Comparison of ENCODE assay signal across 17 cellular contexts in genomic region chr9:91378695-91379127, GRCh38. TPM values are rescaled to one million over a fixed set of nuclear protein-coding genes. Genes with fewer than 3 reads are reported as not detected.
A peak's percentile ranks its signal among the peaks of the same experiment; 100 is the strongest.
DNase-seq lines count a peak whose midpoint lies in the region; ATAC-seq, FAIRE-seq and TF ChIP-seq lines count a peak whose summit lies in the region.
"Had no signal": no experiment of that assay in that cellular context is flagged by ENCODE, and none has a peak within 500 bp of the region (broad histone marks: within the 10 kb centered on the region; RNA-seq: fewer than 3 reads in every experiment).

No MANE protein-coding gene starts in this region.

- in situ Hi-C loops in KBM-7 (cut with MboI; ENCODE audit: low pct_unique_long_range_greater_than_20kb, low sequenced_read_pairs): no loop called here

- peaks cover 0 to 6% (median 0%) of the 10 kb centered on the region in 7 donors for H3K4me1 Mint-ChIP-seq in naive thymus-derived CD4-positive, alpha-beta T cell

- DNase-seq in AG09319 (ENCODE audit: extremely low read depth, low read depth) (peak; percentile 54), KBM-7 (peak; percentile 26), endothelial cell of umbilical vein (ENCODE audit: low read depth, low spot score) (peak; percentile 89), GM20000 (ENCODE audit: low spot score) (no peak), midbrain (lab: John Stamatoyannopoulos, UW) (no peak), right atrium auricular region (ENCODE audit: low spot score) (no peak)
- no peak for DNase-seq in naive thymus-derived CD4-positive, alpha-beta T cell
- DNase-seq: activated CD4-positive, alpha-beta T cell treated with anti-CD3 and anti-CD28 coated beads, Interleukin-2, amount 10 ng/mL, durations not matched to agents 7 days and 5 days; activated naive CD8-positive, alpha-beta T cell treated with anti-CD3 and anti-CD28 coated beads, Interleukin-2, amount 10 ng/mL, durations not matched to agents 7 days and 5 days; activated T-cell treated with anti-CD3 and anti-CD28 coated beads, Interleukin-2, amount 50 U/mL, for 1 hour; DMS 273 treated with DMSO at 0.1 percent for 48 hours; naive thymus-derived CD8-positive, alpha-beta T cell; NCI-H1930; NCI-H510A treated with DMSO at 0.1 percent for 48 hours had no signal

- H3K9ac ChIP-seq in endothelial cell of umbilical vein (replicated peaks; ENCODE audit: extremely low read depth, insufficient read depth, low read length): no peak overlapping the region
- H3K9ac ChIP-seq: BLaER1 treated with 17β-estradiol and CSF1 and Interleukin-3, amounts not matched to agents 10 nM and 100 nM had no signal

- no peak overlapping the region for H3K4me3 Mint-ChIP-seq in naive thymus-derived CD4-positive, alpha-beta T cell
- H3K4me3 Mint-ChIP-seq: activated CD4-positive, alpha-beta T cell treated with anti-CD3 and anti-CD28 coated beads, Interleukin-2, amount 10 ng/mL, durations not matched to agents 7 days and 5 days; activated naive CD8-positive, alpha-beta T cell treated with anti-CD3 and anti-CD28 coated beads, Interleukin-2, amount 10 ng/mL, durations not matched to agents 7 days and 5 days; naive thymus-derived CD8-positive, alpha-beta T cell had no signal

- peak; percentile 22 for ATAC-seq in naive thymus-derived CD4-positive, alpha-beta T cell
- no peak for ATAC-seq in HG02870 (IDR thresholded peaks at IDR 0.05; ENCODE audit: unreplicated experiment)
- ATAC-seq: naive thymus-derived CD8-positive, alpha-beta T cell had no signal

- no peak overlapping the region for H3K27ac Mint-ChIP-seq in naive thymus-derived CD4-positive, alpha-beta T cell
- H3K27ac Mint-ChIP-seq: activated CD4-positive, alpha-beta T cell treated with anti-CD3 and anti-CD28 coated beads, Interleukin-2, amount 10 ng/mL, durations not matched to agents 7 days and 5 days; activated naive CD8-positive, alpha-beta T cell treated with anti-CD3 and anti-CD28 coated beads, Interleukin-2, amount 10 ng/mL, durations not matched to agents 7 days and 5 days; naive thymus-derived CD8-positive, alpha-beta T cell had no signal

- H3K27me3 ChIP-seq in endothelial cell of umbilical vein (ENCODE audit: control insufficient read depth in 2 of 2, insufficient read depth in 2 of 2, low read length in 2 of 2): no peaks in the 10 kb centered on the region
- H3K27me3 ChIP-seq in naive thymus-derived CD4-positive, alpha-beta T cell (ENCODE audit: control insufficient read depth in 2 of 2, insufficient read depth in 2 of 2, low read length in 2 of 2): no peaks in the 10 kb centered on the region
- H3K27me3 ChIP-seq in right atrium auricular region: no peaks in the 10 kb centered on the region
- H3K27me3 ChIP-seq: BLaER1 treated with 17β-estradiol and CSF1 and Interleukin-3, amounts not matched to agents 10 nM and 100 nM had no signal

- H4K20me1 ChIP-seq in endothelial cell of umbilical vein (replicated peaks; ENCODE audit: control insufficient read depth, extremely low read depth, insufficient read depth, low read length): no peaks in the 10 kb centered on the region
- H4K20me1 ChIP-seq: BLaER1 treated with 17β-estradiol and CSF1 and Interleukin-3, amounts not matched to agents 10 nM and 100 nM had no signal

- POLR2A ChIA-PET in endothelial cell of umbilical vein (lab: Charles Lee): no interaction called here
- POLR2A ChIA-PET in naive thymus-derived CD4-positive, alpha-beta T cell (lab: Charles Lee): no interaction called here

- intact Hi-C loops in endothelial cell of umbilical vein (cut with micrococcal nuclease): loop anchor here (1.0 to 5.0 kb wide), 5 partner anchors 16 to 341 kb away; no protein-coding TSS in a partner anchor
- intact Hi-C loops in naive thymus-derived CD4-positive, alpha-beta T cell (cut with micrococcal nuclease): no loop called here

- BruUV-seq in endothelial cell of umbilical vein (replicated peaks; lab: Mats Ljungman, UMichigan): no TSS peak

- H3K9me3 ChIP-seq in endothelial cell of umbilical vein (replicated peaks; ENCODE audit: control insufficient read depth, insufficient read depth, low read length) (no peaks in the 10 kb centered on the region), right atrium auricular region (no peaks in the 10 kb centered on the region)
- no peaks in the 10 kb centered on the region for H3K9me3 ChIP-seq in naive thymus-derived CD4-positive, alpha-beta T cell (ENCODE audit: control insufficient read depth in 2 of 3, low read length in 3 of 3)
- H3K9me3 ChIP-seq: prostate gland had no signal

- peak; percentile 37 for TF ChIP-seq POLR2A in endothelial cell of umbilical vein (IDR thresholded peaks at IDR 0.05; ENCODE audit: low read depth, low read length)

- H3K4me2 ChIP-seq in endothelial cell of umbilical vein (ENCODE audit: insufficient read depth, low read length): peak overlapping the region; percentile 35
- H3K4me2 ChIP-seq: BLaER1 treated with 17β-estradiol and CSF1 and Interleukin-3, amounts not matched to agents 10 nM and 100 nM had no signal

- H3K4me1 ChIP-seq in endothelial cell of umbilical vein (ENCODE audit: control insufficient read depth, extremely low read depth, insufficient read depth, low read length) (peaks cover 20% of the 10 kb centered on the region), right atrium auricular region (no peaks in the 10 kb centered on the region)
- H3K4me1 ChIP-seq in naive thymus-derived CD4-positive, alpha-beta T cell (ENCODE audit: control insufficient read depth in 2 of 2, insufficient read depth in 2 of 2, low read length in 2 of 2): no peaks in the 10 kb centered on the region
- H3K4me1 ChIP-seq: prostate gland had no signal

- H3K4me3 ChIP-seq in endothelial cell of umbilical vein (replicated peaks in 1 of 3; ENCODE audit: insufficient read depth in 1 of 3, low read depth in 1 of 3, low read length in 3 of 3) (no peak overlapping the region), right atrium auricular region (no peak overlapping the region)
- H3K4me3 ChIP-seq in naive thymus-derived CD4-positive, alpha-beta T cell (ENCODE audit: low read length): no peak overlapping the region
- H3K4me3 ChIP-seq: BLaER1 treated with 17β-estradiol and CSF1 and Interleukin-3, amounts not matched to agents 10 nM and 100 nM; prostate gland had no signal

- dilution Hi-C loops in endothelial cell of umbilical vein (cut with MboI; ENCODE audit: extremely low pct_ligation_motif_present, low sequenced_read_pairs): no loop called here

- peaks cover 0 to 8% (median 4%) of the 10 kb centered on the region in 5 donors for H3K36me3 Mint-ChIP-seq in naive thymus-derived CD4-positive, alpha-beta T cell

- TF ChIP-seq CTCF in AG09319 (IDR thresholded peaks at IDR 0.05; ENCODE audit: low read depth, low read length) (no peak), endothelial cell of umbilical vein (IDR thresholded peaks at IDR 0.05; ENCODE audit: extremely low read depth in 1 of 2, insufficient read depth in 1 of 2, low read depth in 1 of 2, low read length in 2 of 2) (no peak), GM20000 (IDR thresholded peaks at IDR 0.05; ENCODE audit: extremely low read depth, missing control alignments) (no peak), right atrium auricular region (IDR thresholded peaks at IDR 0.05) (no peak)

- no peak overlapping the region for H3K27ac ChIP-seq in endothelial cell of umbilical vein (ENCODE audit: insufficient read depth, low read depth, low read length)
- no peak overlapping the region for H3K27ac ChIP-seq in naive thymus-derived CD4-positive, alpha-beta T cell (ENCODE audit: low read depth, low read length)
- H3K27ac ChIP-seq in right atrium auricular region: no peak overlapping the region
- H3K27ac ChIP-seq: BLaER1 treated with 17β-estradiol and CSF1 and Interleukin-3, amounts not matched to agents 10 nM and 100 nM; prostate gland had no signal

- peak; percentile 89 for FAIRE-seq in endothelial cell of umbilical vein (lab: Jason Lieb, UNC)

- H2AFZ ChIP-seq in endothelial cell of umbilical vein (ENCODE audit: low read depth, low read length): no peak overlapping the region

- H3K9me3 Mint-ChIP-seq in naive thymus-derived CD4-positive, alpha-beta T cell: peaks cover 0 to 11% (median 2%) of the 10 kb centered on the region in 11 donors

- H3K36me3 ChIP-seq in endothelial cell of umbilical vein (ENCODE audit: control insufficient read depth in 2 of 2, extremely low read depth in 1 of 2, insufficient read depth in 2 of 2, low read length in 2 of 2) (no peaks in the 10 kb centered on the region), right atrium auricular region (no peaks in the 10 kb centered on the region)
- H3K36me3 ChIP-seq in naive thymus-derived CD4-positive, alpha-beta T cell (ENCODE audit: control insufficient read depth in 2 of 3, insufficient read depth in 3 of 3, low read length in 3 of 3): no peaks in the 10 kb centered on the region
- H3K36me3 ChIP-seq: BLaER1 treated with 17β-estradiol and CSF1 and Interleukin-3, amounts not matched to agents 10 nM and 100 nM; prostate gland had no signal

- peaks cover 0 to 36% (median 0%) of the 10 kb centered on the region in 5 donors for H3K27me3 Mint-ChIP-seq in naive thymus-derived CD4-positive, alpha-beta T cell

- CTCF ChIA-PET in endothelial cell of umbilical vein (lab: Charles Lee): interaction anchor here (1.5 kb wide), 1 partner anchor 37 kb away, joined by 4 read pairs; no protein-coding TSS in a partner anchor
- CTCF ChIA-PET in naive thymus-derived CD4-positive, alpha-beta T cell (lab: Charles Lee): no interaction called here

- H3K79me2 ChIP-seq in endothelial cell of umbilical vein (ENCODE audit: control insufficient read depth, insufficient read depth, low read length): no peaks in the 10 kb centered on the region

- H3K9me1 ChIP-seq in endothelial cell of umbilical vein (replicated peaks; ENCODE audit: control insufficient read depth, extremely low read depth, insufficient read depth, low read length): no peaks in the 10 kb centered on the region

RNA-seq across cellular contexts. Expression of gene AUH, which starts 17.0 kb away (rescaled TPM):
- total RNA-seq in endothelial cell of umbilical vein: 9.2 and 10.7 TPM in 2 replicates
- polyA plus RNA-seq in endothelial cell of umbilical vein: 1.4 and 2.3 TPM in 2 replicates
- polyA plus RNA-seq in endothelial cell of umbilical vein (2011; cell fraction: cytosol; rRNA removed): 3.5 and 4.0 TPM in 2 replicates
- 9.3 and 11.4 TPM in 2 replicates for polyA plus RNA-seq in endothelial cell of umbilical vein (2011; cell fraction: nucleus; rRNA removed)
- 6.3 and 6.5 TPM in 2 replicates for polyA plus RNA-seq in endothelial cell of umbilical vein (2012)
- 1.1 and 1.6 TPM in 2 replicates for polyA minus RNA-seq in endothelial cell of umbilical vein
- polyA minus RNA-seq in endothelial cell of umbilical vein (2011; cell fraction: cytosol; rRNA and poly(A)+ RNA removed): 2.6 TPM
- polyA minus RNA-seq in endothelial cell of umbilical vein (2011; cell fraction: nucleus; rRNA and poly(A)+ RNA removed): 6.5 and 13.4 TPM in 2 replicates
- 10 to 100 TPM; 17.2 to 30.1 (median 25.9) TPM for total RNA-seq in naive thymus-derived CD4-positive, alpha-beta T cell
- 10 to 100 TPM; 11.6 to 12.1 TPM for polyA plus RNA-seq in naive thymus-derived CD4-positive, alpha-beta T cell
- 10 to 100 TPM; 16.3 to 50.4 TPM for total RNA-seq in right atrium auricular region

RNA-seq across cellular contexts. Expression of gene NFIL3, which starts 44.9 kb away (rescaled TPM):
- total RNA-seq in endothelial cell of umbilical vein: 9.7 and 10.5 TPM in 2 replicates
- polyA plus RNA-seq in endothelial cell of umbilical vein: 1.9 and 2.9 TPM in 2 replicates
- 4.9 and 5.4 TPM in 2 replicates for polyA plus RNA-seq in endothelial cell of umbilical vein (2011; cell fraction: cytosol; rRNA removed)
- 6.4 and 8.2 TPM in 2 replicates for polyA plus RNA-seq in endothelial cell of umbilical vein (2011; cell fraction: nucleus; rRNA removed)
- polyA plus RNA-seq in endothelial cell of umbilical vein (2012): 14.3 and 15.7 TPM in 2 replicates
- 2.7 and 2.9 TPM in 2 replicates for polyA minus RNA-seq in endothelial cell of umbilical vein
- 10.5 TPM for polyA minus RNA-seq in endothelial cell of umbilical vein (2011; cell fraction: cytosol; rRNA and poly(A)+ RNA removed)
- 5.4 and 7.5 TPM in 2 replicates for polyA minus RNA-seq in endothelial cell of umbilical vein (2011; cell fraction: nucleus; rRNA and poly(A)+ RNA removed)
- total RNA-seq in naive thymus-derived CD4-positive, alpha-beta T cell: 10 to 100 TPM in 3 of 5 experiments, 1 to 10 TPM in 2; 3.1 to 81.1 (median 32.5) TPM
- 1 to 10 TPM in 1 of 2 donors, under 1 TPM in 1; 0.33 to 1.3 TPM for polyA plus RNA-seq in naive thymus-derived CD4-positive, alpha-beta T cell
- 10 to 100 TPM; 21.2 to 25.5 TPM for total RNA-seq in right atrium auricular region

Comparison
In these comparisons a context has a peak if more than half of its experiments do, and no peak if none do; other contexts are left out.
1. DNase-seq: peak in AG09319 (single experiment), KBM-7 (single experiment) and endothelial cell of umbilical vein (single experiment); none in naive thymus-derived CD4-positive, alpha-beta T cell (0 of 9), GM20000 (single experiment), midbrain (single experiment) and right atrium auricular region (single experiment).